In genomic region chr1:212487774-212488435, GRCh38 we compare ENCODE assay signal across 14 cellular contexts. TPM values are rescaled to one million over a fixed set of nuclear protein-coding genes. Genes with fewer than 3 reads are reported as not detected.
DNase-seq lines count a peak whose midpoint lies in the region; ATAC-seq, FAIRE-seq and TF ChIP-seq lines count a peak whose summit lies in the region.
"Had no signal": no experiment of that assay in that cellular context is flagged by ENCODE, and none has a peak within 500 bp of the region (broad histone marks: within the 10 kb centered on the region; RNA-seq: fewer than 3 reads in every experiment).

No MANE protein-coding gene starts in this region.

- TF ChIP-seq CTCF in bronchial epithelial cell (IDR thresholded peaks at IDR 0.05; ENCODE audit: insufficient read depth, low read length, severe bottlenecking) (no peak), omental fat pad (IDR thresholded peaks at IDR 0.05) (no peak)

- FAIRE-seq in bronchial epithelial cell (lab: Jason Lieb, UNC) = peak; percentile 70
- FAIRE-seq: keratinocyte had no signal

- ATAC-seq in omental fat pad (ENCODE audit: low FRiP score) (peak; percentile 13), GM18873 (IDR thresholded peaks at IDR 0.05; ENCODE audit: low FRiP score, unreplicated experiment) (no peak)
- ATAC-seq: naive thymus-derived CD8-positive, alpha-beta T cell had no signal

- H3K36me3 Mint-ChIP-seq in activated naive CD4-positive, alpha-beta T cell treated with anti-CD3 and anti-CD28 coated beads, Interleukin-2, amount 10 ng/mL, durations not matched to agents 7 days and 5 days = no peaks in the 10 kb centered on the region
- no peaks in the 10 kb centered on the region for H3K36me3 Mint-ChIP-seq in activated naive CD4-positive, alpha-beta T cell treated with anti-CD3 and anti-CD28 coated beads for 36 hours (ENCODE audit: low read depth)
- H3K36me3 Mint-ChIP-seq: naive thymus-derived CD8-positive, alpha-beta T cell had no signal

- H3K36me3 ChIP-seq in bronchial epithelial cell (ENCODE audit: control insufficient read depth, insufficient read depth, low read length) = no peaks in the 10 kb centered on the region

- no peaks in the 10 kb centered on the region for H3K27me3 ChIP-seq in bronchial epithelial cell (ENCODE audit: control insufficient read depth, insufficient read depth, low read length)

- intact Hi-C loops in activated naive CD4-positive, alpha-beta T cell treated with anti-CD3 and anti-CD28 coated beads for 36 hours (cut with micrococcal nuclease) = no loop called here

- no peak overlapping the region for H3K27ac Mint-ChIP-seq in activated naive CD4-positive, alpha-beta T cell treated with anti-CD3 and anti-CD28 coated beads, Interleukin-2, amount 10 ng/mL, durations not matched to agents 7 days and 5 days
- no peak overlapping the region for H3K27ac Mint-ChIP-seq in activated naive CD4-positive, alpha-beta T cell treated with anti-CD3 and anti-CD28 coated beads for 36 hours
- H3K27ac Mint-ChIP-seq: activated naive CD8-positive, alpha-beta T cell treated with anti-CD3 and anti-CD28 coated beads, Interleukin-2, amount 50 U/mL, for 24 hours; naive thymus-derived CD8-positive, alpha-beta T cell had no signal

- no peaks in the 10 kb centered on the region for H3K4me1 Mint-ChIP-seq in activated naive CD4-positive, alpha-beta T cell treated with anti-CD3 and anti-CD28 coated beads, Interleukin-2, amount 10 ng/mL, durations not matched to agents 7 days and 5 days
- H3K4me1 Mint-ChIP-seq in activated naive CD4-positive, alpha-beta T cell treated with anti-CD3 and anti-CD28 coated beads for 36 hours (ENCODE audit: low read depth) = no peaks in the 10 kb centered on the region

- CTCF ChIA-PET in activated naive CD4-positive, alpha-beta T cell treated with anti-CD3 and anti-CD28 coated beads, Interleukin-2, amount 10 ng/mL, durations not matched to agents 7 days and 5 days (lab: Charles Lee) = interaction anchor here (1.8 to 3.7 kb wide), 3 partner anchors 11 to 177 kb away, joined by 4 to 15 read pairs (median 7); no protein-coding TSS in a partner anchor
- CTCF ChIA-PET in activated naive CD4-positive, alpha-beta T cell treated with anti-CD3 and anti-CD28 coated beads for 36 hours (lab: Charles Lee) = interaction anchor here (1.3 kb wide), 1 partner anchor 142 kb away, joined by 3 read pairs; no protein-coding TSS in a partner anchor

- peak; percentile 8 for DNase-seq in activated naive CD4-positive, alpha-beta T cell treated with anti-CD3 and anti-CD28 coated beads, Interleukin-2, amount 10 ng/mL, durations not matched to agents 7 days and 5 days
- no peak for DNase-seq in activated naive CD4-positive, alpha-beta T cell treated with anti-CD3 and anti-CD28 coated beads for 36 hours
- DNase-seq in bronchial epithelial cell (ENCODE audit: low read depth) = no peak
- no peak for DNase-seq in omental fat pad (ENCODE audit: low spot score)
- DNase-seq in NCI-H524 treated with DMSO at 0.1 percent for 48 hours (lab: John Stamatoyannopoulos, UW) = no peak
- DNase-seq in G401 (ENCODE audit: low spot score) = no peak
- DNase-seq in NCI-H82 (lab: John Stamatoyannopoulos, UW) = no peak
- DNase-seq: activated naive CD8-positive, alpha-beta T cell treated with anti-CD3 and anti-CD28 coated beads, Interleukin-2, amount 50 U/mL, for 24 hours; effector CD4-positive, alpha-beta T cell; foreskin melanocyte; naive thymus-derived CD8-positive, alpha-beta T cell; NCI-H2081 treated with DMSO at 0.1 percent for 48 hours had no signal

- H3K27me3 Mint-ChIP-seq in activated naive CD4-positive, alpha-beta T cell treated with anti-CD3 and anti-CD28 coated beads, Interleukin-2, amount 10 ng/mL, durations not matched to agents 7 days and 5 days = peaks cover 37% of the 10 kb centered on the region
- no peaks in the 10 kb centered on the region for H3K27me3 Mint-ChIP-seq in activated naive CD4-positive, alpha-beta T cell treated with anti-CD3 and anti-CD28 coated beads for 36 hours (ENCODE audit: low read depth)
- H3K27me3 Mint-ChIP-seq: activated naive CD8-positive, alpha-beta T cell treated with anti-CD3 and anti-CD28 coated beads, Interleukin-2, amount 50 U/mL, for 24 hours had no signal

- no peak overlapping the region for H3K4me3 ChIP-seq in bronchial epithelial cell (ENCODE audit: low read depth, low read length)

- in situ Hi-C loops in G401 (cut with HindIII; ENCODE audit: low sequenced_read_pairs) = no loop called here

- no peak overlapping the region for H3K4me3 Mint-ChIP-seq in activated naive CD4-positive, alpha-beta T cell treated with anti-CD3 and anti-CD28 coated beads, Interleukin-2, amount 10 ng/mL, durations not matched to agents 7 days and 5 days
- no peak overlapping the region for H3K4me3 Mint-ChIP-seq in activated naive CD4-positive, alpha-beta T cell treated with anti-CD3 and anti-CD28 coated beads for 36 hours
- H3K4me3 Mint-ChIP-seq: activated naive CD8-positive, alpha-beta T cell treated with anti-CD3 and anti-CD28 coated beads, Interleukin-2, amount 50 U/mL, for 24 hours; naive thymus-derived CD8-positive, alpha-beta T cell had no signal

- no peaks in the 10 kb centered on the region for H3K9me3 Mint-ChIP-seq in activated naive CD4-positive, alpha-beta T cell treated with anti-CD3 and anti-CD28 coated beads, Interleukin-2, amount 10 ng/mL, durations not matched to agents 7 days and 5 days
- H3K9me3 Mint-ChIP-seq in activated naive CD4-positive, alpha-beta T cell treated with anti-CD3 and anti-CD28 coated beads for 36 hours = no peaks in the 10 kb centered on the region
- H3K9me3 Mint-ChIP-seq: activated naive CD8-positive, alpha-beta T cell treated with anti-CD3 and anti-CD28 coated beads, Interleukin-2, amount 50 U/mL, for 24 hours; naive thymus-derived CD8-positive, alpha-beta T cell had no signal

RNA-seq across cellular contexts. Expression of gene NENF, which starts 55.2 kb away (rescaled TPM):
- total RNA-seq in activated naive CD4-positive, alpha-beta T cell treated with anti-CD3 and anti-CD28 coated beads for 36 hours = 10 to 100 TPM; 27.0 to 30.9 TPM
- total RNA-seq in bronchial epithelial cell = 50.5 and 58.9 TPM in 2 replicates
- 10 to 100 TPM; 47.4 to 53.8 (median 52.1) TPM for total RNA-seq in omental fat pad
- 58.2 and 135 TPM in 2 replicates for total RNA-seq in G401 (2014; rRNA removed; shearing (Covaris generic))
